Comparison of ENCODE assay signal across 8 cellular contexts in the genomic region with DNA sequence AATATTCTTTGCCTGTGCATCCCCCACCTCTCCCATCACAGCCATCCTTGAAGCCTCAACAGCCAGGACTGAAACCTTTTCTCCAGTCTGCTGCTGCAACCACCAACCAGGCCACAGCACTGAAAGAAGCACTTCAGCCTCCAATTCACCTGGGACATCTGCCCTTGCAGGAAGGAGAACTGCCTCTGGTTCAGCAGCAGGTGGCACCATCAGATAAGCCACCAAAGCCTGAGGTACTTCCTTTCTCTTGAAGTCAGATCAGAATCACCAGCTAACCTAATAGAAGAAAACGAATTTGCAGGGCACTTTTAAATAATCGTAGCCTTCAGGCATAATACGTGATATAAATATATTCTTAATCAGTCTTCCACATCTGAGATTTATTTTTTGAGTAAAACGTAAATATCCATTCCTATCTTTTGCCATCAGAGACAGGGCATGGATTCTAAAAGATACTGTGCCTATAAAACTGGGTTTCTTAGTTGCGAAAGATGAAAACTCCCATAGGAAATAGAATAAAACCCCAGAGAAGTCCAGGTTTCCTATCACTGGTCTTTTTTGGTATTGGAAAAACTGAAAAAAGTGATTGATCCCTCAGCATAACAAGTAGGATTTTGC. TPM values are rescaled to one million over a fixed set of nuclear protein-coding genes. Genes with fewer than 3 reads are reported as not detected.
DNase-seq lines count a peak whose midpoint lies in the region; ATAC-seq, FAIRE-seq and TF ChIP-seq lines count a peak whose summit lies in the region.

No MANE protein-coding gene starts in this region.

- TF ChIP-seq RAD21 in liver (IDR thresholded peaks at IDR 0.05): peak; percentile 94 to 96

- no peaks in the 10 kb centered on the region for H3K4me1 ChIP-seq in CD4-positive, CD25-positive, alpha-beta regulatory T cell (ENCODE audit: control insufficient read depth, insufficient read depth, low read length, poor library complexity, severe bottlenecking)
- H3K4me1 ChIP-seq in liver (ENCODE audit: control insufficient read depth in 4 of 4, insufficient read depth in 4 of 4, low read length in 3 of 4): no peaks in the 10 kb centered on the region

- no peaks in the 10 kb centered on the region for H3K9me3 ChIP-seq in CD4-positive, CD25-positive, alpha-beta regulatory T cell (ENCODE audit: control insufficient read depth in 2 of 2, low read length in 2 of 2)
- no peaks in the 10 kb centered on the region for H3K9me3 ChIP-seq in liver (ENCODE audit: control insufficient read depth in 4 of 4, low read length in 3 of 4)

- no peaks in the 10 kb centered on the region for H3K36me3 Mint-ChIP-seq in CD4-positive, CD25-positive, alpha-beta regulatory T cell

- peak; percentile 45 to 78 (median 63) for DNase-seq in CD4-positive, CD25-positive, alpha-beta regulatory T cell
- DNase-seq in GM19239 (ENCODE audit: insufficient read length, low spot score): peak; percentile 29
- DNase-seq in NCI-H2196 (lab: John Stamatoyannopoulos, UW; ENCODE audit: unreplicated experiment): peak; percentile 61
- peak in 45 of 61 donors; percentile 0 to 84 (median 13) for DNase-seq in caudate nucleus (lab: John Stamatoyannopoulos, UW)
- peak; percentile 24 for DNase-seq in stimulated activated CD8-positive, alpha-beta memory T cell treated with anti-CD3 and anti-CD28 coated beads, Interleukin-12 subunit alpha, Interleukin-12 subunit beta, amount 100 ng/mL, for 4 hours (ENCODE audit: low read depth)

- no peak overlapping the region for H3K27ac Mint-ChIP-seq in CD4-positive, CD25-positive, alpha-beta regulatory T cell

- H3K4me3 Mint-ChIP-seq in CD4-positive, CD25-positive, alpha-beta regulatory T cell: no peak overlapping the region

- TF ChIP-seq CTCF in WI38 (IDR thresholded peaks at IDR 0.05; ENCODE audit: low read depth, low read length): peak; percentile 78
- TF ChIP-seq CTCF in liver (IDR thresholded peaks at IDR 0.05; ENCODE audit: low read depth, low read length, missing input control): peak; percentile 74

- no peak overlapping the region for H3K4me3 ChIP-seq in CD4-positive, CD25-positive, alpha-beta regulatory T cell (ENCODE audit: low read depth, low read length)
- H3K4me3 ChIP-seq in WI38 (ENCODE audit: low read depth, low read length): no peak overlapping the region
- no peak overlapping the region for H3K4me3 ChIP-seq in liver (ENCODE audit: low read depth in 1 of 3, low read length in 3 of 3)

- no peaks in the 10 kb centered on the region for H3K4me1 Mint-ChIP-seq in CD4-positive, CD25-positive, alpha-beta regulatory T cell

- peaks cover 16% of the 10 kb centered on the region for H3K27me3 Mint-ChIP-seq in CD4-positive, CD25-positive, alpha-beta regulatory T cell

- no peaks in the 10 kb centered on the region for H3K9me3 Mint-ChIP-seq in CD4-positive, CD25-positive, alpha-beta regulatory T cell

- FAIRE-seq in GM19239 (lab: Jason Lieb, UNC): peak; percentile 97

- peak; percentile 68 to 77 for ATAC-seq in CD4-positive, CD25-positive, alpha-beta regulatory T cell (ENCODE audit: low read depth in 2 of 2)
- ATAC-seq in HG03175 (IDR thresholded peaks at IDR 0.05; ENCODE audit: unreplicated experiment): peak; percentile 98

- H3K27me3 ChIP-seq in CD4-positive, CD25-positive, alpha-beta regulatory T cell (ENCODE audit: control insufficient read depth, insufficient read depth, low read length): peaks cover 4% of the 10 kb centered on the region
- no peaks in the 10 kb centered on the region for H3K27me3 ChIP-seq in liver (ENCODE audit: control insufficient read depth in 4 of 4, insufficient read depth in 4 of 4, low read length in 3 of 4)

- no peaks in the 10 kb centered on the region for H3K36me3 ChIP-seq in CD4-positive, CD25-positive, alpha-beta regulatory T cell (ENCODE audit: control insufficient read depth, insufficient read depth, low read length)
- no peaks in the 10 kb centered on the region for H3K36me3 ChIP-seq in liver (ENCODE audit: control insufficient read depth in 4 of 4, insufficient read depth in 3 of 4, low read depth in 1 of 4, low read length in 3 of 4)

- no peak overlapping the region for H3K27ac ChIP-seq in CD4-positive, CD25-positive, alpha-beta regulatory T cell (ENCODE audit: insufficient read depth, low read length, poor library complexity, severe bottlenecking)
- H3K27ac ChIP-seq in caudate nucleus (ENCODE audit: low read depth, low read length) (no peak overlapping the region), liver (ENCODE audit: low read depth in 1 of 2, low read length in 2 of 2) (no peak overlapping the region)

- no peak overlapping the region for H3K9ac ChIP-seq in liver (ENCODE audit: low read depth in 1 of 2, low read length in 2 of 2)

- WGBS in liver: 31% methylated on average over 5 of the region's 5 CpGs

TF ChIP-seq in liver, 16 proteins besides CTCF, POLR2A, EP300 and RAD21:
- TF ChIP-seq EGR1 (IDR thresholded peaks at IDR 0.05; ENCODE audit: low read depth in 2 of 2) (no peak), RXRA (IDR thresholded peaks at IDR 0.05) (no peak), FOXA2 (IDR thresholded peaks at IDR 0.05) (no peak)
- TF ChIP-seq, protein P1, sequence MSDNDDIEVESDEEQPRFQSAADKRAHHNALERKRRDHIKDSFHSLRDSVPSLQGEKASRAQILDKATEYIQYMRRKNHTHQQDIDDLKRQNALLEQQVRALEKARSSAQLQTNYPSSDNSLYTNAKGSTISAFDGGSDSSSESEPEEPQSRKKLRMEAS (IDR thresholded peaks at IDR 0.05): no peak
- TF ChIP-seq, protein P2, sequence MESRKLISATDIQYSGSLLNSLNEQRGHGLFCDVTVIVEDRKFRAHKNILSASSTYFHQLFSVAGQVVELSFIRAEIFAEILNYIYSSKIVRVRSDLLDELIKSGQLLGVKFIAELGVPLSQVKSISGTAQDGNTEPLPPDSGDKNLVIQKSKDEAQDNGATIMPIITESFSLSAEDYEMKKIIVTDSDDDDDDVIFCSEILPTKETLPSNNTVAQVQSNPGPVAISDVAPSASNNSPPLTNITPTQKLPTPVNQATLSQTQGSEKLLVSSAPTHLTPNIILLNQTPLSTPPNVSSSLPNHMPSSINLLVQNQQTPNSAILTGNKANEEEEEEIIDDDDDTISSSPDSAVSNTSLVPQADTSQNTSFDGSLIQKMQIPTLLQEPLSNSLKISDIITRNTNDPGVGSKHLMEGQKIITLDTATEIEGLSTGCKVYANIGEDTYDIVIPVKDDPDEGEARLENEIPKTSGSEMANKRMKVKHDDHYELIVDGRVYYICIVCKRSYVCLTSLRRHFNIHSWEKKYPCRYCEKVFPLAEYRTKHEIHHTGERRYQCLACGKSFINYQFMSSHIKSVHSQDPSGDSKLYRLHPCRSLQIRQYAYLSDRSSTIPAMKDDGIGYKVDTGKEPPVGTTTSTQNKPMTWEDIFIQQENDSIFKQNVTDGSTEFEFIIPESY (IDR thresholded peaks at IDR 0.05): no peak
- TF ChIP-seq, protein P3, sequence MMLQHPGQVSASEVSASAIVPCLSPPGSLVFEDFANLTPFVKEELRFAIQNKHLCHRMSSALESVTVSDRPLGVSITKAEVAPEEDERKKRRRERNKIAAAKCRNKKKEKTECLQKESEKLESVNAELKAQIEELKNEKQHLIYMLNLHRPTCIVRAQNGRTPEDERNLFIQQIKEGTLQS (IDR thresholded peaks at IDR 0.05): no peak
- TF ChIP-seq, protein P4, sequence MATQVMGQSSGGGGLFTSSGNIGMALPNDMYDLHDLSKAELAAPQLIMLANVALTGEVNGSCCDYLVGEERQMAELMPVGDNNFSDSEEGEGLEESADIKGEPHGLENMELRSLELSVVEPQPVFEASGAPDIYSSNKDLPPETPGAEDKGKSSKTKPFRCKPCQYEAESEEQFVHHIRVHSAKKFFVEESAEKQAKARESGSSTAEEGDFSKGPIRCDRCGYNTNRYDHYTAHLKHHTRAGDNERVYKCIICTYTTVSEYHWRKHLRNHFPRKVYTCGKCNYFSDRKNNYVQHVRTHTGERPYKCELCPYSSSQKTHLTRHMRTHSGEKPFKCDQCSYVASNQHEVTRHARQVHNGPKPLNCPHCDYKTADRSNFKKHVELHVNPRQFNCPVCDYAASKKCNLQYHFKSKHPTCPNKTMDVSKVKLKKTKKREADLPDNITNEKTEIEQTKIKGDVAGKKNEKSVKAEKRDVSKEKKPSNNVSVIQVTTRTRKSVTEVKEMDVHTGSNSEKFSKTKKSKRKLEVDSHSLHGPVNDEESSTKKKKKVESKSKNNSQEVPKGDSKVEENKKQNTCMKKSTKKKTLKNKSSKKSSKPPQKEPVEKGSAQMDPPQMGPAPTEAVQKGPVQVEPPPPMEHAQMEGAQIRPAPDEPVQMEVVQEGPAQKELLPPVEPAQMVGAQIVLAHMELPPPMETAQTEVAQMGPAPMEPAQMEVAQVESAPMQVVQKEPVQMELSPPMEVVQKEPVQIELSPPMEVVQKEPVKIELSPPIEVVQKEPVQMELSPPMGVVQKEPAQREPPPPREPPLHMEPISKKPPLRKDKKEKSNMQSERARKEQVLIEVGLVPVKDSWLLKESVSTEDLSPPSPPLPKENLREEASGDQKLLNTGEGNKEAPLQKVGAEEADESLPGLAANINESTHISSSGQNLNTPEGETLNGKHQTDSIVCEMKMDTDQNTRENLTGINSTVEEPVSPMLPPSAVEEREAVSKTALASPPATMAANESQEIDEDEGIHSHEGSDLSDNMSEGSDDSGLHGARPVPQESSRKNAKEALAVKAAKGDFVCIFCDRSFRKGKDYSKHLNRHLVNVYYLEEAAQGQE (IDR thresholded peaks at IDR 0.05): no peak

RNA-seq across cellular contexts. Expression of a gene that starts 9.5 kb away (rescaled TPM):
- not detected for total RNA-seq in CD4-positive, CD25-positive, alpha-beta regulatory T cell
- polyA plus RNA-seq in CD4-positive, CD25-positive, alpha-beta regulatory T cell: not detected
- not detected for total RNA-seq in liver
- polyA plus RNA-seq in liver: not detected

RNA-seq across cellular contexts. Expression of a gene that starts 27.0 kb away (rescaled TPM):
- total RNA-seq in CD4-positive, CD25-positive, alpha-beta regulatory T cell: not detected
- polyA plus RNA-seq in CD4-positive, CD25-positive, alpha-beta regulatory T cell: not detected
- total RNA-seq in liver: under 1 TPM; 0.28 to 0.50 TPM
- polyA plus RNA-seq in liver: under 1 TPM; 0.25 to 0.29 TPM

Comparison
In these comparisons a context has a peak if more than half of its experiments do, and no peak if none do; other contexts are left out.
1. DNase-seq: peak in every context shown above with its lines; median percentile 63 in CD4-positive, CD25-positive, alpha-beta regulatory T cell; 61 in NCI-H2196; 29 in GM19239; 24 in stimulated activated CD8-positive, alpha-beta memory T cell treated with anti-CD3 and anti-CD28 coated beads, Interleukin-12 subunit alpha, Interleukin-12 subunit beta, amount 100 ng/mL, for 4 hours; 13 in caudate nucleus.